1 cellular context compared by ENCODE assay signal in genomic region chr20:32018269-32019155, GRCh38.
A peak's percentile ranks its signal among the peaks of the same experiment; 100 is the strongest.
TF ChIP-seq lines count a peak whose summit lies in the region.

No MANE protein-coding gene starts in this region.

TF ChIP-seq in HEK293, 187 proteins besides CTCF, POLR2A, EP300 and RAD21 (continued from another document and continues in another):
- TF ChIP-seq ZNF518A (tag by site-specific recombination; conservative IDR thresholded peaks at IDR 0.05; ENCODE audit: low read depth) (no peak), ZNF621 (tag by site-specific recombination; IDR thresholded peaks at IDR 0.05) (no peak), KLF9 (tag by site-specific recombination; IDR thresholded peaks at IDR 0.05; ENCODE audit: low read depth) (peak; percentile 93), REPIN1 (tag by site-specific recombination; IDR thresholded peaks at IDR 0.05; ENCODE audit: low read depth) (no peak), ATF2 (tag by site-specific recombination; IDR thresholded peaks at IDR 0.05; ENCODE audit: low read depth) (no peak), ZNF549 (tag by site-specific recombination; IDR thresholded peaks at IDR 0.05) (no peak), KLF1 (tag by site-specific recombination; IDR thresholded peaks at IDR 0.05) (0 out of 2 replicates have a peak, but pooled peaks have one; percentile 46), ZNF791 (tag by site-specific recombination; IDR thresholded peaks at IDR 0.05) (no peak), ZBTB20 (tag by site-specific recombination; IDR thresholded peaks at IDR 0.05) (peak; percentile 28; the same call in 1 of the 2 replicates), ZNF629 (tag by site-specific recombination; IDR thresholded peaks at IDR 0.05) (no peak), ZNF341 (tag by site-specific recombination; IDR thresholded peaks at IDR 0.05; ENCODE audit: low read depth) (no peak), SETDB1 (IDR thresholded peaks at IDR 0.05; ENCODE audit: insufficient read length, low read length) (no peak), SALL2 (tag by site-specific recombination; IDR thresholded peaks at IDR 0.05; ENCODE audit: borderline replicate concordance) (no peak), ZSCAN16 (tag by site-specific recombination; IDR thresholded peaks at IDR 0.05) (no peak), ZNF571 (tag by site-specific recombination; IDR thresholded peaks at IDR 0.05) (no peak), ZNF596 (tag by site-specific recombination; IDR thresholded peaks at IDR 0.05) (no peak), ZNF704 (tag by site-specific recombination; IDR thresholded peaks at IDR 0.05) (no peak), ZNF654 (tag by site-specific recombination; IDR thresholded peaks at IDR 0.05; ENCODE audit: low read depth) (no peak), ZBTB7A (tag by site-specific recombination; IDR thresholded peaks at IDR 0.05; ENCODE audit: low read depth) (no peak), KLF8 (tag by site-specific recombination; IDR thresholded peaks at IDR 0.05) (peak; percentile 79; the same call in 1 of the 2 replicates), ZNF426 (tag by site-specific recombination; IDR thresholded peaks at IDR 0.05) (no peak), ZNF433 (tag by site-specific recombination; IDR thresholded peaks at IDR 0.05; ENCODE audit: low read depth) (no peak), HIC1 (tag by site-specific recombination; IDR thresholded peaks at IDR 0.05) (no peak), ZNF610 (tag by site-specific recombination; IDR thresholded peaks at IDR 0.05; ENCODE audit: borderline replicate concordance) (no peak), ZNF404 (tag by site-specific recombination; IDR thresholded peaks at IDR 0.05) (no peak), ZNF175 (tag by site-specific recombination; IDR thresholded peaks at IDR 0.05) (no peak), ZNF138 (tag by site-specific recombination; IDR thresholded peaks at IDR 0.05; ENCODE audit: borderline replicate concordance) (no peak), KLF10 (tag by site-specific recombination; IDR thresholded peaks at IDR 0.05) (0 out of 2 replicates have a peak, but pooled peaks have one; percentile 64), PRDM6 (tag by site-specific recombination; IDR thresholded peaks at IDR 0.05) (no peak), YY1 (tag by site-specific recombination; IDR thresholded peaks at IDR 0.05) (no peak), ZNF548 (tag by site-specific recombination; IDR thresholded peaks at IDR 0.05) (no peak), SP2 (tag by site-specific recombination; IDR thresholded peaks at IDR 0.05) (peak; percentile 79), ZNF777 (tag by site-specific recombination; IDR thresholded peaks at IDR 0.05; ENCODE audit: borderline replicate concordance) (no peak), ZNF580 (tag by site-specific recombination; IDR thresholded peaks at IDR 0.05) (no peak), BCL6B (tag by site-specific recombination; IDR thresholded peaks at IDR 0.05) (no peak), PATZ1 (tag by site-specific recombination; IDR thresholded peaks at IDR 0.05) (peak; percentile 75), ZNF514 (tag by site-specific recombination; IDR thresholded peaks at IDR 0.05) (no peak), ZNF398 (tag by site-specific recombination; IDR thresholded peaks at IDR 0.05) (no peak), ZNF24 (tag by site-specific recombination; IDR thresholded peaks at IDR 0.05) (no peak), OSR2 (tag by site-specific recombination; IDR thresholded peaks at IDR 0.05) (no peak), ZFHX2 (tag by site-specific recombination; conservative IDR thresholded peaks at IDR 0.05) (peak; percentile 86)
